Comparison of ENCODE assay signal across 10 cellular contexts in the genomic region with DNA sequence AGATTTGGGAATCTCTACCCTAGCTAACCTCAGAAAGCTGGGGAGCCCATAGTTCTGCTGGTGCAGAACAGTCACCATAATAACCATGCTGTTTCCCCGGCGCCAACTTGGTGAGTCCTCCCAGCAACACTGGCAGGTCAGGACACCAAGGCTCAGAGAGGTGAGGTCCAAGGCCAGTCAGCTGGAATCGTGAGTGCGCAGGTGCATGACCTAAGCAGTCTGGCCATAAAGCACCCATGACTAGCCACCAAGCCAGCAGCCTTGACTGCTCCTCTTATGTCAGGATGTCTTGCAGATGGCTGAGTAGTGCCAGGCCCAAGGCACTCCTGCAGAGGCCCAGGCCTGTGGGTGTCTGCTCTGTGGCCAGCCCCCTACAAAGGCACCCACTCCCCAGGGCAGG. TPM values are rescaled to one million over a fixed set of nuclear protein-coding genes. Genes with fewer than 3 reads are reported as not detected.
DNase-seq lines count a peak whose midpoint lies in the region; ATAC-seq, FAIRE-seq and TF ChIP-seq lines count a peak whose summit lies in the region.
"Had no signal": no experiment of that assay in that cellular context is flagged by ENCODE, and none has a peak within 500 bp of the region (broad histone marks: within the 10 kb centered on the region; RNA-seq: fewer than 3 reads in every experiment).

No MANE protein-coding gene starts in this region.

- intact Hi-C loops in GM12878 (cut with micrococcal nuclease; ENCODE audit: unreplicated experiment): loop anchor here (5.0 to 10.0 kb wide), 3 partner anchors 87 to 1580 kb away; a partner anchor contains a TSS

- CTCF ChIA-PET in GM12878 (lab: Yijun Ruan, JAX): interaction anchor here (0.6 to 3.2 kb wide), 9 partner anchors 9 to 173 kb away, joined by 3 to 19 read pairs (median 3); a partner anchor contains a TSS

- H3K9me3 ChIP-seq in HAP-1 (no peaks in the 10 kb centered on the region), GM12878 (replicated peaks; ENCODE audit: control insufficient read depth, insufficient read depth, low read length) (no peaks in the 10 kb centered on the region), mucosa of stomach (ENCODE audit: control insufficient read depth, low read length) (no peaks in the 10 kb centered on the region)

- RAD21 ChIA-PET in GM12878 (lab: Charles Lee; ENCODE audit: unreplicated experiment): interaction anchor here (0.8 to 2.6 kb wide), 3 partner anchors 8 to 87 kb away, joined by 3 to 6 read pairs (median 3); a partner anchor contains a TSS

- peak; percentile 31 for FAIRE-seq in GM12878 (lab: Jason Lieb, UNC)

- no peaks in the 10 kb centered on the region; the same call in 1 of the 2 replicates for H4K20me1 ChIP-seq in GM12878 (ENCODE audit: control insufficient read depth, insufficient read depth)

- H3K79me2 ChIP-seq in GM12878 (ENCODE audit: control insufficient read depth, insufficient read depth, low read length): peaks cover 54% of the 10 kb centered on the region

- TF ChIP-seq EP300 in GM12878 (IDR thresholded peaks at IDR 0.05; ENCODE audit: borderline replicate concordance in 1 of 2, control insufficient read depth in 1 of 2, low read depth in 2 of 2, low read length in 2 of 2): no peak

- in situ Hi-C loops in HAP-1 (cut with MboI; ENCODE audit: low sequenced_read_pairs): no loop called here
- in situ Hi-C loops in GM12878 (cut with MboI): no loop called here

- POLR2A ChIA-PET in GM12878 (lab: Charles Lee): interaction anchor here (0.7 to 3.7 kb wide), 8 partner anchors 9 to 175 kb away, joined by 3 to 16 read pairs (median 6); a partner anchor contains a TSS

- SMC1A ChIA-PET in GM12878 (lab: Charles Lee; ENCODE audit: uncharacterized antibody, unreplicated experiment): interaction anchor here (0.7 to 1.7 kb wide), 3 partner anchors 8 to 12 kb away, joined by 3 to 7 read pairs (median 4); no protein-coding TSS in a partner anchor

- ATAC-seq in GM12878 (peak; percentile 4), GM18498 (IDR thresholded peaks at IDR 0.05; ENCODE audit: unreplicated experiment) (no peak), HG03039 (IDR thresholded peaks at IDR 0.05; ENCODE audit: unreplicated experiment) (no peak), GM21515 (IDR thresholded peaks at IDR 0.05; ENCODE audit: unreplicated experiment) (no peak)

- peaks cover 22% of the 10 kb centered on the region for H3K36me3 ChIP-seq in HAP-1 (replicated peaks)
- H3K36me3 ChIP-seq in GM12878 (ENCODE audit: control insufficient read depth in 2 of 2, insufficient read depth in 2 of 2, low read length in 1 of 2): peaks cover 4 to 19% of the 10 kb centered on the region in 2 experiments
- H3K36me3 ChIP-seq in mucosa of stomach (ENCODE audit: control insufficient read depth, insufficient read depth, low read length): peaks cover 10% of the 10 kb centered on the region

- 0 out of 2 replicates have a peak, but pooled peaks have one; percentile 10 for TF ChIP-seq POLR2A in GM12878 (IDR thresholded peaks at IDR 0.05; ENCODE audit: low read depth, low read length)

- H3K4me2 ChIP-seq in GM12878 (ENCODE audit: control insufficient read depth, insufficient read depth): peak overlapping the region; percentile 76

- H3K27ac ChIP-seq in 22Rv1 (peak overlapping the region; percentile 84), GM12878 (ENCODE audit: control insufficient read depth, insufficient read depth) (peak overlapping the region; percentile 95)

- no peak overlapping the region for H2AFZ ChIP-seq in GM12878 (ENCODE audit: control insufficient read depth, low read depth, low read length)

- peak overlapping the region; percentile 99 for H3K9ac ChIP-seq in GM12878 (ENCODE audit: control insufficient read depth, insufficient read depth, low read length)
- H3K9ac ChIP-seq in mucosa of stomach (ENCODE audit: low read length): peak overlapping the region; percentile 93

- H3K4me1 ChIP-seq in HAP-1 (peaks cover 22% of the 10 kb centered on the region), GM12878 (ENCODE audit: control insufficient read depth, insufficient read depth, low read length) (peaks cover 43% of the 10 kb centered on the region), mucosa of stomach (ENCODE audit: control insufficient read depth, insufficient read depth, low read length) (peaks cover 38% of the 10 kb centered on the region)

- BruUV-seq in GM12878 (replicated peaks; lab: Mats Ljungman, UMichigan): no TSS peak

- 58% methylated on average over 4 of the region's 4 CpGs for WGBS in GM12878 (ENCODE audit: insufficient coverage, insufficient replicate concordance, low lambda C conversion rate, missing lambda C conversion rate)

- no peak for TF ChIP-seq RAD21 in GM12878 (IDR thresholded peaks at IDR 0.05; ENCODE audit: insufficient read depth, low read depth, low read length)

- H3K4me3 ChIP-seq in HAP-1: peak overlapping the region; percentile 73; the same call in 1 of the 2 replicates
- peak overlapping the region; percentile 99 for H3K4me3 ChIP-seq in GM12878
- H3K4me3 ChIP-seq in mucosa of stomach (ENCODE audit: low read length): peak overlapping the region; percentile 64

- DNase-seq in HAP-1 (ENCODE audit: low spot score in 2 of 2): no peak
- no peak for DNase-seq in GM12878 (ENCODE audit: low read depth, low spot score)
- DNase-seq in HPDE6-E6E7 (ENCODE audit: extremely low spot score): no peak
- DNase-seq: NCI-H146 had no signal

- H3K27me3 ChIP-seq in HAP-1 (ENCODE audit: low read depth) (no peaks in the 10 kb centered on the region), GM12878 (replicated peaks in 1 of 2; ENCODE audit: control insufficient read depth in 2 of 2, insufficient read depth in 2 of 2, low read length in 1 of 2) (no peaks in the 10 kb centered on the region), mucosa of stomach (ENCODE audit: control insufficient read depth, insufficient read depth, low read length) (no peaks in the 10 kb centered on the region)

- TF ChIP-seq CTCF in 22Rv1 (IDR thresholded peaks at IDR 0.05) (no peak), GM12878 (IDR thresholded peaks at IDR 0.05 in 2 of 3, conservative IDR thresholded peaks at IDR 0.05 in 1 of 3; ENCODE audit: control insufficient read depth in 2 of 3, extremely low read depth in 1 of 3, insufficient read depth in 1 of 3, low read depth in 3 of 3, low read length in 3 of 3) (no peak)

TF ChIP-seq in GM12878, 131 proteins besides CTCF, POLR2A, EP300 and RAD21:
- TF ChIP-seq PML (IDR thresholded peaks at IDR 0.05; ENCODE audit: low read length) (no peak), YY1 (IDR thresholded peaks at IDR 0.05; ENCODE audit: low read depth, low read length) (peak; percentile 9; the same call in 1 of the 2 replicates), MXI1 (IDR thresholded peaks at IDR 0.05; ENCODE audit: low read depth, low read length) (0 out of 2 replicates have a peak, but pooled peaks have one; percentile 46)

RNA-seq across cellular contexts. Expression of a gene that starts 2.6 kb away (rescaled TPM):
- 66.8 and 80.6 TPM in 2 replicates for total RNA-seq in GM12878 (2013; cell fraction: nucleolus; rRNA removed)
- total RNA-seq in GM12878 (2014; rRNA removed) (8.8 and 9.4 TPM in 2 replicates), GM12878 (2014; rRNA removed; fragmentation: Illumina TruSeq; extraction: Trizol) (5.7 and 5.8 TPM in 2 replicates), GM12878 (2021) (46.5 and 51.9 TPM in 2 replicates)
- polyA plus RNA-seq in GM12878 (2011; ENCODE audit: low read depth): 8.0 TPM
- polyA plus RNA-seq in GM12878 (2011; rRNA removed) (5.1 and 8.8 TPM in 2 replicates), GM12878 (2014; fragmentation: Illumina TruSeq; extraction: Trizol) (5.2 and 10.4 TPM in 2 replicates), GM12878 (2014; fragmentation: Nextera tagmentation; extraction: Ambion mirVana) (1 to 10 TPM; 1.7 to 3.5 TPM), GM12878 (2014; rRNA removed) (31.9 and 35.0 TPM in 2 replicates), GM12878 (2016; fragmentation: Nextera tagmentation; extraction: Ambion mirVana) (1 to 10 TPM; 6.4 to 7.1 TPM)
- 8.6 and 12.4 TPM in 2 replicates for polyA plus RNA-seq in GM12878 (2011; cell fraction: cytosol; rRNA removed)
- polyA plus RNA-seq in GM12878 (2011; cell fraction: nucleus; rRNA removed): 145 and 166 TPM in 2 replicates
- 30.9 and 39.8 TPM in 2 replicates for polyA plus RNA-seq in GM12878 (2012)
- polyA minus RNA-seq in GM12878 (2011; rRNA and poly(A)+ RNA removed): 3.8 and 8.8 TPM in 2 replicates
- 8.7 and 10.7 TPM in 2 replicates for polyA minus RNA-seq in GM12878 (2011; cell fraction: cytosol; rRNA and poly(A)+ RNA removed)
- polyA minus RNA-seq in GM12878 (2011; cell fraction: nucleus; rRNA and poly(A)+ RNA removed): 34.7 and 54.1 TPM in 2 replicates

RNA-seq across cellular contexts. Expression of a gene that starts 14.5 kb away (rescaled TPM):
- total RNA-seq in GM12878 (2013; cell fraction: nucleolus; rRNA removed): 0.15 TPM in 1 of 2 replicates, not detected in the other
- total RNA-seq in GM12878 (2014; rRNA removed) (0.06 TPM in 1 of 2 replicates, not detected in the other), GM12878 (2014; rRNA removed; fragmentation: Illumina TruSeq; extraction: Trizol) (0.04 TPM in 1 of 2 replicates, not detected in the other), GM12878 (2021) (0.21 and 0.46 TPM in 2 replicates)
- polyA plus RNA-seq in GM12878 (2011; ENCODE audit: low read depth): not detected
- polyA plus RNA-seq in GM12878 (2011; rRNA removed) (0.03 and 0.10 TPM in 2 replicates), GM12878 (2014; fragmentation: Illumina TruSeq; extraction: Trizol) (not detected in 2 replicates), GM12878 (2014; fragmentation: Nextera tagmentation; extraction: Ambion mirVana) (not detected), GM12878 (2014; rRNA removed) (not detected in 2 replicates), GM12878 (2016; fragmentation: Nextera tagmentation; extraction: Ambion mirVana) (under 1 TPM in 1 of 2 experiments, not detected in 1; 0.19 TPM)
- polyA plus RNA-seq in GM12878 (2011; cell fraction: cytosol; rRNA removed): 0.01 and 0.02 TPM in 2 replicates
- polyA plus RNA-seq in GM12878 (2011; cell fraction: nucleus; rRNA removed): 0.06 and 0.40 TPM in 2 replicates
- polyA plus RNA-seq in GM12878 (2012): 0.15 TPM in 1 of 2 replicates, not detected in the other
- polyA minus RNA-seq in GM12878 (2011; rRNA and poly(A)+ RNA removed): not detected in 2 replicates
- polyA minus RNA-seq in GM12878 (2011; cell fraction: cytosol; rRNA and poly(A)+ RNA removed): 0.94 TPM in 1 of 2 replicates, not detected in the other
- 0.12 TPM in 1 of 2 replicates, not detected in the other for polyA minus RNA-seq in GM12878 (2011; cell fraction: nucleus; rRNA and poly(A)+ RNA removed)
- total RNA-seq: aorta had no signal
